In genomic region chr6:26312096-26312463, GRCh38 we compare ENCODE assay signal across 8 cellular contexts. TPM values are rescaled to one million over a fixed set of nuclear protein-coding genes. Genes with fewer than 3 reads are reported as not detected.
DNase-seq lines count a peak whose midpoint lies in the region; ATAC-seq and TF ChIP-seq lines count a peak whose summit lies in the region.

No MANE protein-coding gene starts in this region.

- H3K27ac ChIP-seq in CD4-positive, alpha-beta T cell (ENCODE audit: low read depth, low read length), result no peak overlapping the region
- H3K27ac ChIP-seq in mammary epithelial cell (ENCODE audit: insufficient read depth, low read depth, low read length), result peak overlapping the region; percentile 58
- no peak overlapping the region for H3K27ac ChIP-seq in muscle layer of colon (ENCODE audit: low read depth, low read length)

- H3K4me3 Mint-ChIP-seq in CD4-positive, alpha-beta T cell, result peak overlapping the region; percentile 92

- no peaks in the 10 kb centered on the region for H3K79me2 ChIP-seq in mammary epithelial cell (ENCODE audit: insufficient read depth, low read length)

- WGBS in mammary epithelial cell (ENCODE audit: low coverage, missing lambda C conversion rate), result 8% methylated on average over 6 of the region's 6 CpGs

- in situ Hi-C loops in mammary epithelial cell (cut with MboI; ENCODE audit: low sequenced_read_pairs in 2 of 2), result loop anchor here in 1 of 2 donors (10.0 kb wide), 1 partner anchor 107 kb away; a partner anchor contains a TSS

- no peaks in the 10 kb centered on the region for H3K27me3 ChIP-seq in CD4-positive, alpha-beta T cell (ENCODE audit: control insufficient read depth, insufficient read depth, low read length)
- H3K27me3 ChIP-seq in mammary epithelial cell (ENCODE audit: insufficient read depth, low read length) (no peaks in the 10 kb centered on the region), muscle layer of colon (ENCODE audit: control insufficient read depth in 1 of 2, insufficient read depth in 2 of 2, low read length in 2 of 2) (no peaks in the 10 kb centered on the region)

- no peaks in the 10 kb centered on the region for H4K20me1 ChIP-seq in mammary epithelial cell (ENCODE audit: insufficient read depth, low read length)

- H3K4me1 ChIP-seq in mammary epithelial cell (ENCODE audit: insufficient read depth, low read length) (peaks cover 32% of the 10 kb centered on the region), muscle layer of colon (ENCODE audit: insufficient read depth, low read length) (peaks cover 11% of the 10 kb centered on the region)

- ATAC-seq in CD4-positive, alpha-beta T cell (ENCODE audit: poor library complexity), result peak; percentile 4
- no peak for ATAC-seq in GM21515 (IDR thresholded peaks at IDR 0.05; ENCODE audit: unreplicated experiment)
- ATAC-seq in HG02852 (IDR thresholded peaks at IDR 0.05; ENCODE audit: unreplicated experiment), result no peak

- H3K4me3 ChIP-seq in mammary epithelial cell (replicated peaks in 1 of 3; ENCODE audit: insufficient read depth in 1 of 3, low read depth in 2 of 3, low read length in 3 of 3), result peak overlapping the region; percentile 39 to 66 (median 56)
- peak overlapping the region; percentile 34 to 49 for H3K4me3 ChIP-seq in muscle layer of colon (ENCODE audit: low read depth in 1 of 2, low read length in 2 of 2)

- peaks cover 38% of the 10 kb centered on the region for H3K36me3 Mint-ChIP-seq in CD4-positive, alpha-beta T cell (ENCODE audit: low read depth)

- dilution Hi-C loops in mammary epithelial cell (cut with HindIII; ENCODE audit: low sequenced_read_pairs), result no loop called here

- intact Hi-C loops in CD4-positive, alpha-beta T cell (cut with DNase I, micrococcal nuclease), result loop anchor here (2.0 to 10.0 kb wide), 6 partner anchors 27 to 1165 kb away; a partner anchor contains a TSS
- intact Hi-C loops in mammary epithelial cell (cut with micrococcal nuclease), result loop anchor here (1.0 to 5.0 kb wide), 3 partner anchors 27 to 820 kb away; a partner anchor contains a TSS

- CTCF ChIA-PET in CD4-positive, alpha-beta T cell (lab: Charles Lee), result interaction anchor here (1.1 to 1.2 kb wide), 2 partner anchors 10 to 284 kb away, joined by 3 read pairs; no protein-coding TSS in a partner anchor
- CTCF ChIA-PET in mammary epithelial cell (lab: Charles Lee; ENCODE audit: low non-redundant PET), result no interaction called here

- H2AFZ ChIP-seq in mammary epithelial cell (ENCODE audit: low read depth, low read length), result peak overlapping the region; percentile 76

- H3K9ac ChIP-seq in mammary epithelial cell (ENCODE audit: insufficient read depth, low read length) (peak overlapping the region; percentile 65), muscle layer of colon (ENCODE audit: low read length) (no peak overlapping the region)

- BruUV-seq in mammary epithelial cell (replicated peaks; lab: Mats Ljungman, UMichigan), result no TSS peak

- peaks cover 11% of the 10 kb centered on the region for H3K9me3 Mint-ChIP-seq in CD4-positive, alpha-beta T cell

- H3K4me1 Mint-ChIP-seq in CD4-positive, alpha-beta T cell (ENCODE audit: low read depth), result peaks cover 44% of the 10 kb centered on the region

- no peaks in the 10 kb centered on the region for H3K9me3 ChIP-seq in CD4-positive, alpha-beta T cell (ENCODE audit: control insufficient read depth, low read length)
- H3K9me3 ChIP-seq in mammary epithelial cell (replicated peaks; ENCODE audit: insufficient read depth, low read length), result no peaks in the 10 kb centered on the region
- H3K9me3 ChIP-seq in muscle layer of colon (ENCODE audit: low read length), result no peaks in the 10 kb centered on the region

- peak overlapping the region; percentile 95 for H3K4me2 ChIP-seq in mammary epithelial cell (ENCODE audit: insufficient read depth, low read depth, low read length)

- TF ChIP-seq CTCF in CD4-positive, alpha-beta T cell (IDR thresholded peaks at IDR 0.05), result no peak
- no peak for TF ChIP-seq CTCF in mammary epithelial cell (conservative IDR thresholded peaks at IDR 0.05 in 1 of 2, IDR thresholded peaks at IDR 0.05 in 1 of 2; ENCODE audit: extremely low read depth in 1 of 2, insufficient read depth in 1 of 2, low read depth in 1 of 2, low read length in 2 of 2)

- H3K36me3 ChIP-seq in mammary epithelial cell (ENCODE audit: insufficient read depth, low read length) (no peaks in the 10 kb centered on the region), muscle layer of colon (ENCODE audit: insufficient read depth, low read length) (no peaks in the 10 kb centered on the region)

- DNase-seq in CD4-positive, alpha-beta T cell, result no peak
- DNase-seq in LHCN-M2 (ENCODE audit: low read depth) (peak; percentile 26), mammary epithelial cell (peak; percentile 34)
- no peak for DNase-seq in stimulated activated CD4-positive, alpha-beta T cell treated with anti-CD3 and anti-CD28 coated beads, Interleukin-2, amount 100 ng/mL, for 24 hours
- no peak for DNase-seq in activated effector memory CD4-positive, alpha-beta T cell treated with Interleukin-2 at 50 U/mL for 16 hours

- POLR2A ChIA-PET in CD4-positive, alpha-beta T cell (lab: Charles Lee), result interaction anchor here (0.6 to 4.5 kb wide), 14 partner anchors 10 to 1498 kb away, joined by 3 to 27 read pairs (median 6); partner anchors contain the start of gene HMGN4

- H3K27ac Mint-ChIP-seq in CD4-positive, alpha-beta T cell, result peak overlapping the region; percentile 93

- H3K27me3 Mint-ChIP-seq in CD4-positive, alpha-beta T cell, result peaks cover 30% of the 10 kb centered on the region

RNA-seq across cellular contexts. Expression of gene BTN3A2, which starts 52.9 kb away (rescaled TPM):
- total RNA-seq in CD4-positive, alpha-beta T cell, result 10 to 100 TPM; 40.6 to 45.5 TPM
- total RNA-seq in LHCN-M2 (2014; rRNA removed) (14.4 and 29.7 TPM in 2 replicates), mammary epithelial cell (1 to 10 TPM; 3.8 to 4.5 TPM)
- polyA plus RNA-seq in LHCN-M2 (2012), result 13.2 TPM
- polyA plus RNA-seq in mammary epithelial cell, result 12.1 TPM
- 3.3 TPM for polyA minus RNA-seq in mammary epithelial cell

Comparison
In these comparisons a context has a peak if more than half of its experiments do, and no peak if none do; other contexts are left out.
1. DNase-seq: peak in LHCN-M2 (single experiment) and mammary epithelial cell (single experiment); none in CD4-positive, alpha-beta T cell (0 of 10), stimulated activated CD4-positive, alpha-beta T cell treated with anti-CD3 and anti-CD28 coated beads, Interleukin-2, amount 100 ng/mL, for 24 hours (0 of 2) and activated effector memory CD4-positive, alpha-beta T cell treated with Interleukin-2 at 50 U/mL for 16 hours (single experiment).